1 cellular context compared by ENCODE assay signal in the genomic region with DNA sequence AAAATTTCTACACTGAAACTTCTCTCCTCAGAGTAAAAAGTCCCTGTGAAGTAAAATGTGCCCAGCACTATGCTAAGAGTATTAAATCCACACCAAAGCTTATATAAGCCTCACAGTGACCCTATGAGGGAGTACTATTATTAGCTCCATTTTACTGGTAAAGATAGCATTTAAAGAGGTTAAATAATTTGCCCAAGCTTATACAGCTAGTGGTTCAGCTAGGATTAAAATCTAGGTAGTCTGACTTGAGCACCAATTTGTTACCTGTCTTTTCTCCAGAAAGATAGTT.
TF ChIP-seq lines count a peak whose summit lies in the region.

No MANE protein-coding gene starts in this region.

TF ChIP-seq in IMR-90, 13 proteins besides CTCF, POLR2A, EP300 and RAD21 (continued from another document):
- TF ChIP-seq MAZ (IDR thresholded peaks at IDR 0.05; ENCODE audit: borderline replicate concordance, low read depth, low read length): no peak
- no peak for TF ChIP-seq BHLHE40 (IDR thresholded peaks at IDR 0.05; ENCODE audit: low read depth, low read length)
- no peak for TF ChIP-seq MAFK (IDR thresholded peaks at IDR 0.05; ENCODE audit: low read depth, low read length)
